Comparison of ENCODE assay signal across 35 cellular contexts in genomic region chr19:5455367-5456129, GRCh38. TPM values are rescaled to one million over a fixed set of nuclear protein-coding genes. Genes with fewer than 3 reads are reported as not detected.
"Had no signal": no experiment of that assay in that cellular context is flagged by ENCODE, and none has a peak within 500 bp of the region (broad histone marks: within the 10 kb centered on the region; RNA-seq: fewer than 3 reads in every experiment).

A gene with protein sequence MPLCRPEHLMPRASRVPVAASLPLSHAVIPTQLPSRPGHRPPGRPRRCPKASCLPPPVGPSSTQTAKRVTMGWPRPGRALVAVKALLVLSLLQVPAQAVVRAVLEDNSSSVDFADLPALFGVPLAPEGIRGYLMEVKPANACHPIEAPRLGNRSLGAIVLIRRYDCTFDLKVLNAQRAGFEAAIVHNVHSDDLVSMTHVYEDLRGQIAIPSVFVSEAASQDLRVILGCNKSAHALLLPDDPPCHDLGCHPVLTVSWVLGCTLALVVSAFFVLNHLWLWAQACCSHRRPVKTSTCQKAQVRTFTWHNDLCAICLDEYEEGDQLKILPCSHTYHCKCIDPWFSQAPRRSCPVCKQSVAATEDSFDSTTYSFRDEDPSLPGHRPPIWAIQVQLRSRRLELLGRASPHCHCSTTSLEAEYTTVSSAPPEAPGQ (plus strand): TSS chr19:5455417. CDS start chr19:5455492, 75 bp downstream.

- FAIRE-seq: islet of Langerhans, kidney, small intestine, urothelium cell line had no signal

- H3K9me3 Mint-ChIP-seq: immature natural killer cell, mesothelial cell of epicardium, natural killer cell, nephron progenitor cell had no signal

- H3K27ac Mint-ChIP-seq: immature natural killer cell; mesothelial cell of epicardium; natural killer cell; nephron progenitor cell; stimulated activated naive B cell treated with anti-CD40 and anti-IgM and Interleukin-4, amounts not matched to agents 10 μg/mL and 1 μg/mL and 100 μg/mL, for 72 hours had no signal

- H3K4me1 ChIP-seq: heart left ventricle, left lung, prostate gland, sigmoid colon, spleen, stomach, tibial artery, upper lobe of right lung had no signal

- H3K4me3 Mint-ChIP-seq: immature natural killer cell; mesothelial cell of epicardium; naive B cell; natural killer cell; nephron progenitor cell; stimulated activated naive B cell treated with anti-CD40 and anti-IgM and Interleukin-4, amounts not matched to agents 10 μg/mL and 1 μg/mL and 100 μg/mL, for 72 hours had no signal

- H3K36me3 Mint-ChIP-seq: immature natural killer cell; mesothelial cell of epicardium; natural killer cell; stimulated activated naive B cell treated with anti-CD40 and anti-IgM and Interleukin-4, amounts not matched to agents 10 μg/mL and 1 μg/mL and 100 μg/mL, for 72 hours had no signal

- H3K4me3 ChIP-seq: heart left ventricle, left lung, lung, ovary, prostate gland, sigmoid colon, spleen, stomach, thoracic aorta, tibial artery, upper lobe of right lung had no signal

- H3K36me3 ChIP-seq: heart left ventricle, left lung, neutrophil, ovary, prostate gland, sigmoid colon, spleen, stomach, thoracic aorta, tibial artery, upper lobe of right lung had no signal

- H3K9me3 ChIP-seq: left lung, neutrophil, ovary, prostate gland, sigmoid colon, thoracic aorta, tibial artery, upper lobe of right lung had no signal

- H3K27me3 ChIP-seq: neutrophil, ovary had no signal

- ATAC-seq: heart left ventricle; left colon; left lung; natural killer cell; right cardiac atrium; stimulated activated naive B cell treated with anti-CD40 and anti-IgM and Interleukin-4, amounts not matched to agents 10 μg/mL and 1 μg/mL and 100 μg/mL, for 72 hours; stimulated activated naive CD8-positive, alpha-beta T cell treated with anti-CD3 and anti-CD28 coated beads, Interleukin-15, Interleukin-2, amounts not matched to agents 100 U/mL and 50 U/mL, for 24 hours; upper lobe of right lung had no signal

- DNase-seq: heart left ventricle; hypothalamus; immature natural killer cell; kidney; left colon; left lung; mesendoderm; naive B cell; natural killer cell; nephron progenitor cell; occipital lobe; ovary; retina; right cardiac atrium; sigmoid colon; small intestine; spleen; stimulated activated CD4-positive, alpha-beta T cell treated with anti-CD3 and anti-CD28 coated beads, Interleukin-2, amount 100 ng/mL, for 48 hours; stimulated activated CD4-positive, alpha-beta T cell treated with anti-CD3 and anti-CD28 coated beads, Interleukin-4, amount 100 ng/mL, for 4 hours; stimulated activated CD8-positive, alpha-beta memory T cell treated with anti-CD3 and anti-CD28 coated beads, Interleukin-4, amount 100 ng/mL, for 48 hours; stimulated activated naive B cell treated with anti-CD40 and anti-IgM and Interleukin-4, amounts not matched to agents 10 μg/mL and 1 μg/mL and 100 μg/mL, for 72 hours; stimulated activated naive CD8-positive, alpha-beta T cell treated with anti-CD3 and anti-CD28 coated beads, Interleukin-15, Interleukin-2, amounts not matched to agents 100 U/mL and 50 U/mL, for 24 hours; stomach; tibial artery; trophoblast cell; upper lobe of right lung had no signal

- H3K4me1 Mint-ChIP-seq: immature natural killer cell; mesothelial cell of epicardium; natural killer cell; nephron progenitor cell; stimulated activated naive B cell treated with anti-CD40 and anti-IgM and Interleukin-4, amounts not matched to agents 10 μg/mL and 1 μg/mL and 100 μg/mL, for 72 hours had no signal

- H3K27ac ChIP-seq: heart left ventricle, left lung, neutrophil, ovary, prostate gland, sigmoid colon, spleen, stomach, thoracic aorta, tibial artery, upper lobe of right lung had no signal

RNA-seq across cellular contexts. Expression of the gene that starts here (rescaled TPM):
- total RNA-seq: heart left ventricle, kidney, left colon, left lung, lower leg skin, lung, mesothelial cell of epicardium, mononuclear cell, natural killer cell, occipital lobe, ovary, right cardiac atrium, sigmoid colon, spleen, stomach, thoracic aorta, upper lobe of right lung had no signal
- polyA plus RNA-seq: heart left ventricle, immature natural killer cell, lung, ovary, right cardiac atrium, sigmoid colon, small intestine, spleen, stomach had no signal
